1 cellular context compared by ENCODE assay signal in the genomic region with DNA sequence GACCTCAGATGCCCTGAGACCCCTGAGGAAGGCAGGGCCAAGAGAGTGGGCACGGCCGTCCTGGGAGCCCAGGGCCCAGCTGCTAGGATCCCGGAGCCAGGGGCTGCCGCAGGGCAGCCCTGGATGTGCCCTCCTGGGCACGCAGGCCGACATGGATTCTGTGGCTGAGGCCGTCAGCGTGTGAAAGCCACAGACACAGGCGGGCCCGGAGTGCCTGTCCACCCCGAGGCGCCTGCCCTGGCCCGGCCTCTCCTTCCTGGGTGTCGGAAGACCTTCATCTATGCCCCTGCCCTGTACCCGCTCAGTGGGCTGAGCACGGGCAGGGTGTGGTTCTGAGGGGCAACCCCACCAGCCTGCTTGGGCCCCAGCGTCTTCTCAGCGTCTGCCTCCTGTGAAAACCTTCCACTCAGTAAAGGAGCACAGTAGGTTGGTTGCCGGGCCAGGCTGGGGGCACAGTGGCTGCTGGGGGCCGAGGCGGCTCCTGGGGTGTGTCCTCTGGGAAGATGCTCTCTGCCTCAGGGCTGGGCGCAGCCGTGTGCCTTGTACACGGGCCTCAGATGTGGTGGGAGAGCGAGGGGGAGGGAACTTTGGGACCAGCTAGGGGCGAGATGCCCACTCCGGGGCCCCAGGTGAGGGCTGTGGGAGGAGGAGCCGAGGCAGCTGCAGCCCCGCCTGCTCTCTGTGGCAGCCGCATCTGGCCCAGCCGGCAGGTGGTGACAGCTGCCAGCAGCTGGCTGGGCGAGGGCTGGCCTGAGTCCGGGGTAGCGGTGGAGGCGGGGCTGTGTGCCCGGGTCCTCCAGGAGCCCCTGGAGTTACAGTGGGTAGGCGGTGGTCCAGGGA.
TF ChIP-seq lines count a peak whose summit lies in the region.

No MANE protein-coding gene starts in this region.

TF ChIP-seq in IMR-90, 13 proteins besides CTCF, POLR2A, EP300 and RAD21 (continued from another document):
- no peak for TF ChIP-seq SMC3 (IDR thresholded peaks at IDR 0.05; ENCODE audit: low read depth, low read length)
- TF ChIP-seq RCOR1 (IDR thresholded peaks at IDR 0.05; ENCODE audit: insufficient replicate concordance, low read length): no peak
- no peak for TF ChIP-seq MAFK (IDR thresholded peaks at IDR 0.05; ENCODE audit: low read depth, low read length)
- no peak for TF ChIP-seq CHD1 (IDR thresholded peaks at IDR 0.05; ENCODE audit: low read depth, low read length)
- no peak for TF ChIP-seq MXI1 (IDR thresholded peaks at IDR 0.05; ENCODE audit: borderline replicate concordance, low read depth, low read length)
- TF ChIP-seq RFX5 (IDR thresholded peaks at IDR 0.05; ENCODE audit: low read depth, low read length): no peak
- TF ChIP-seq, protein P1, sequence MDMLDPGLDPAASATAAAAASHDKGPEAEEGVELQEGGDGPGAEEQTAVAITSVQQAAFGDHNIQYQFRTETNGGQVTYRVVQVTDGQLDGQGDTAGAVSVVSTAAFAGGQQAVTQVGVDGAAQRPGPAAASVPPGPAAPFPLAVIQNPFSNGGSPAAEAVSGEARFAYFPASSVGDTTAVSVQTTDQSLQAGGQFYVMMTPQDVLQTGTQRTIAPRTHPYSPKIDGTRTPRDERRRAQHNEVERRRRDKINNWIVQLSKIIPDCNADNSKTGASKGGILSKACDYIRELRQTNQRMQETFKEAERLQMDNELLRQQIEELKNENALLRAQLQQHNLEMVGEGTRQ (IDR thresholded peaks at IDR 0.05; ENCODE audit: low read depth, low read length): no peak
